In the genomic region with DNA sequence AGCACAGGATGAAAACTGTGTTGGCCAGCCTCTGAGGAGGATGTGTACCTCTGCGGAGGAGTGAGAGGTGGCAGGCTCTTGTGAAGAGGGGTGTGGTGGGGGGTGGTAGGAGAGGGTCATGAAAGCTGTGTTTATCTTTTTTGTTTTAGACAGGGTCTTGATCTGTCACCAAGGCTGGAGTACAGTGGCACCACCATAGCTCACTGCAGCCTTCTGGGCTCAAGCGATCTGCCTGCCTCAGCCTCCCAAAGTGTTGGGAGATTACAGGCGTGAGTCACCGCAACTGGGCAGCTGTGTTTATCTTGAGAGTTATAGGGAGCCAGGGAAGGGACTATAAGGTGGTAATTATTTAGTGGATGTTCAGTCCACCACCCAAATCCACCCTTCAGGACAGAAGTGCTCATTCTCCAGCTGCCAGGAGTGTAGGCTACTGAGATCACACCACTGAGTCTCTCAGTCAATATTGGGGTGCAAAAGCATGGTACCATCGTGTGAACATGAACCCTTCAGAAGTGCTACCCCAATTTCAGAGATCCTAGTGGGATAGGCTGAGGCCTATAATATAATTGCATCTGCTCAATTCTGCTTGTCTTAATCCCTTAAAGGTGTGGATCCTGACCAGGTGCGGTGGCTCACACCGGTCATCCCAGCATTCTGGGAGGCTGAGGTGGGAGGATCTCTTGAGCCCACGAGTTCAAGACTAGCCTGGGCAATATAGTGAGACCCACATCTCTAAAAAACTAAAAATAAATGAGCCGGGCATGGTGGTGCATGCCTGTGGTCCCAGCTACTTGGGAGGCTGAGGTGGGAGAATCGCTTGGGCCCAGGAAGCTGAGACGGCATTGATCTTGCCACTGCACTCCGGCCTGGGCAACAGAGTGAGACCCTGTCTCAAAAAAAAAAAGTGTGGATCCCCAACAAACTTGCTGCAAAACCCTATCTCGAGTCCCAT, we compare ENCODE assay signal across 2 cellular contexts.
TF ChIP-seq lines count a peak whose summit lies in the region.

No MANE protein-coding gene starts in this region.

TF ChIP-seq in A549, 52 proteins besides CTCF, POLR2A, EP300 and RAD21:
- TF ChIP-seq HOXB5 (CRISPR knock-in tag; IDR thresholded peaks at IDR 0.05), result no peak
- no peak for TF ChIP-seq BHLHE40 (IDR thresholded peaks at IDR 0.05; ENCODE audit: low read depth, low read length)
- no peak for TF ChIP-seq REST (IDR thresholded peaks at IDR 0.05)
- no peak for TF ChIP-seq EHF (CRISPR knock-in tag; IDR thresholded peaks at IDR 0.05)
- TF ChIP-seq HDAC2 (IDR thresholded peaks at IDR 0.05), result no peak
- no peak for TF ChIP-seq CBX8 (IDR thresholded peaks at IDR 0.05)
- no peak for TF ChIP-seq TFCP2L1 (CRISPR knock-in tag; IDR thresholded peaks at IDR 0.05)
- no peak for TF ChIP-seq KDM5A (IDR thresholded peaks at IDR 0.05)
- TF ChIP-seq JUN (IDR thresholded peaks at IDR 0.05), result no peak

TF ChIP-seq in SK-N-SH, 30 proteins besides CTCF, POLR2A, EP300 and RAD21:
- TF ChIP-seq TCF12 (IDR thresholded peaks at IDR 0.05), result no peak
- TF ChIP-seq, protein P1, sequence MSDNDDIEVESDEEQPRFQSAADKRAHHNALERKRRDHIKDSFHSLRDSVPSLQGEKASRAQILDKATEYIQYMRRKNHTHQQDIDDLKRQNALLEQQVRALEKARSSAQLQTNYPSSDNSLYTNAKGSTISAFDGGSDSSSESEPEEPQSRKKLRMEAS (IDR thresholded peaks at IDR 0.05; ENCODE audit: low read depth), result no peak
- TF ChIP-seq IRF3 (IDR thresholded peaks at IDR 0.05; ENCODE audit: low read depth, low read length), result no peak
- no peak for TF ChIP-seq GATA2 (CRISPR knock-in tag; IDR thresholded peaks at IDR 0.05)
- no peak for TF ChIP-seq PBX3 (IDR thresholded peaks at IDR 0.05)
- no peak for TF ChIP-seq FOSL2 (IDR thresholded peaks at IDR 0.05; ENCODE audit: borderline replicate concordance, low read depth)
- TF ChIP-seq RFX5 (IDR thresholded peaks at IDR 0.05; ENCODE audit: low read length), result no peak
- no peak for TF ChIP-seq MEF2A (IDR thresholded peaks at IDR 0.05; ENCODE audit: borderline replicate concordance, low read depth)
